Comparison of ENCODE assay signal across 27 cellular contexts in genomic region chr2:26114144-26114543, GRCh38.
"Had no signal": no experiment of that assay in that cellular context is flagged by ENCODE, and none has a peak within 500 bp of the region (broad histone marks: within the 10 kb centered on the region; RNA-seq: fewer than 3 reads in every experiment).

No MANE protein-coding gene starts in this region.

- ATAC-seq: activated CD4-positive, alpha-beta T cell treated with anti-CD3 and anti-CD28 coated beads for 36 hours; activated T-cell treated with anti-CD3 and anti-CD28 coated beads, Interleukin-2, amount 50 U/mL, for 4 hours; left cardiac atrium; pancreas; psoas muscle; upper lobe of right lung; WTC11 had no signal

- H3K9me3 Mint-ChIP-seq: activated T-cell treated with anti-CD3 and anti-CD28 coated beads, Interleukin-2, amount 50 U/mL, for 4 hours; brain; nephron; stimulated activated naive CD8-positive, alpha-beta T cell treated with anti-CD3 and anti-CD28 coated beads, Interleukin-15, Interleukin-2, amounts not matched to agents 100 ng/mL and 50 ng/mL, for 24 hours had no signal

- H3K4me3 Mint-ChIP-seq: activated CD4-positive, alpha-beta T cell treated with anti-CD3 and anti-CD28 coated beads for 36 hours; activated T-cell treated with anti-CD3 and anti-CD28 coated beads, Interleukin-2, amount 50 U/mL, for 4 hours; brain; memory B cell; nephron; stimulated activated naive CD8-positive, alpha-beta T cell treated with anti-CD3 and anti-CD28 coated beads, Interleukin-15, Interleukin-2, amounts not matched to agents 100 ng/mL and 50 ng/mL, for 24 hours; WTC11 had no signal

- H3K27me3 Mint-ChIP-seq: activated CD4-positive, alpha-beta T cell treated with anti-CD3 and anti-CD28 coated beads for 36 hours; brain; memory B cell; stimulated activated naive CD8-positive, alpha-beta T cell treated with anti-CD3 and anti-CD28 coated beads, Interleukin-15, Interleukin-2, amounts not matched to agents 100 ng/mL and 50 ng/mL, for 24 hours had no signal

- H3K36me3 ChIP-seq: thyroid gland had no signal

- H3K27me3 ChIP-seq: neutrophil, pancreas, right atrium auricular region, thyroid gland, upper lobe of right lung had no signal

- H3K9me3 ChIP-seq: neutrophil, pancreas, psoas muscle, right atrium auricular region, thyroid gland, upper lobe of right lung had no signal

- DNase-seq: activated CD4-positive, alpha-beta T cell treated with anti-CD3 and anti-CD28 coated beads for 36 hours; activated CD4-positive, alpha-beta T cell treated with anti-CD3 and anti-CD28 coated beads, Interleukin-2, amount 50 U/mL, for 48 hours; activated CD8-positive, alpha-beta memory T cell treated with anti-CD3 and anti-CD28 coated beads, Interleukin-2, amount 50 U/mL, for 48 hours; activated naive CD4-positive, alpha-beta T cell treated with Interleukin-2 at 50 U/mL for 16 hours; activated T-cell treated with anti-CD3 and anti-CD28 coated beads, Interleukin-2, amount 50 U/mL, for 4 hours; anterior cingulate cortex; caudate nucleus; dermis blood vessel endothelial cell; effector CD8-positive, alpha-beta T cell; left cardiac atrium; pancreas; psoas muscle; stimulated activated CD4-positive, alpha-beta T cell treated with anti-CD3 and anti-CD28 coated beads, Interleukin-12 subunit alpha, Interleukin-12 subunit beta, amount 100 ng/mL, for 4 hours; stimulated activated CD4-positive, alpha-beta T cell treated with anti-CD3 and anti-CD28 coated beads, Interleukin-4, amount 100 ng/mL, for 4 hours; substantia nigra; T1000; thyroid gland; upper lobe of right lung had no signal

- H3K4me3 ChIP-seq: pancreas, psoas muscle, right atrium auricular region, thyroid gland, upper lobe of right lung had no signal

- H3K27ac Mint-ChIP-seq: activated CD4-positive, alpha-beta T cell treated with anti-CD3 and anti-CD28 coated beads for 36 hours; brain; memory B cell; nephron; stimulated activated naive CD8-positive, alpha-beta T cell treated with anti-CD3 and anti-CD28 coated beads, Interleukin-15, Interleukin-2, amounts not matched to agents 100 ng/mL and 50 ng/mL, for 24 hours; WTC11 had no signal

- H3K4me1 ChIP-seq: upper lobe of right lung had no signal

- H3K27ac ChIP-seq: neutrophil, pancreas, psoas muscle, thyroid gland, upper lobe of right lung had no signal

- H3K4me1 Mint-ChIP-seq: brain, nephron had no signal

- FAIRE-seq: frontal cortex, islet of Langerhans, pancreas had no signal
